In genomic region chr5:142320851-142321560, GRCh38 we compare ENCODE assay signal across 9 cellular contexts. TPM values are rescaled to one million over a fixed set of nuclear protein-coding genes. Genes with fewer than 3 reads are reported as not detected.
DNase-seq lines count a peak whose midpoint lies in the region; ATAC-seq and TF ChIP-seq lines count a peak whose summit lies in the region.
"Had no signal": no experiment of that assay in that cellular context is flagged by ENCODE, and none has a peak within 500 bp of the region (broad histone marks: within the 10 kb centered on the region; RNA-seq: fewer than 3 reads in every experiment).

No MANE protein-coding gene starts in this region.

- no peak for TF ChIP-seq POLR2A in thyroid gland (IDR thresholded peaks at IDR 0.05)

- CTCF ChIA-PET in CD4-positive, alpha-beta memory T cell (lab: Charles Lee; ENCODE audit: partially characterized antibody), result interaction anchor here (1.3 to 2.0 kb wide), 2 partner anchors 9 to 98 kb away, joined by 3 to 8 read pairs; no protein-coding TSS in a partner anchor

- H3K9ac ChIP-seq in iPS-20b (ENCODE audit: low read depth, low read length), result peak overlapping the region; percentile 74; the same call in 1 of the 2 replicates

- in situ Hi-C loops in astrocyte of the cerebellum (cut with HindIII; ENCODE audit: low sequenced_read_pairs), result loop anchor here (25.0 kb wide), 1 partner anchor 216 kb away; no protein-coding TSS in a partner anchor

- no peak for ATAC-seq in HG02571 (IDR thresholded peaks at IDR 0.05; ENCODE audit: unreplicated experiment)
- ATAC-seq in HG03354 (IDR thresholded peaks at IDR 0.05; ENCODE audit: poor library complexity, severe bottlenecking, unreplicated experiment), result no peak
- ATAC-seq: body of pancreas had no signal

- no peak overlapping the region for H3K27ac Mint-ChIP-seq in CD4-positive, alpha-beta memory T cell
- H3K27ac Mint-ChIP-seq: T-helper 2 cell treated with Interferon-gamma antibody and Interleukin-4, amounts not matched to agents 5 μg/mL and 100 μg/mL, for 36 hours had no signal

- no peaks in the 10 kb centered on the region for H3K36me3 Mint-ChIP-seq in CD4-positive, alpha-beta memory T cell

- POLR2A ChIA-PET in CD4-positive, alpha-beta memory T cell (lab: Charles Lee; ENCODE audit: partially characterized antibody), result no interaction called here

- H3K36me3 ChIP-seq in iPS-20b (ENCODE audit: insufficient read depth, low read depth, low read length) (peaks cover 58% of the 10 kb centered on the region; the same call in 1 of the 2 replicates), thyroid gland (no peaks in the 10 kb centered on the region)
- H3K36me3 ChIP-seq in CD4-positive, alpha-beta memory T cell (ENCODE audit: insufficient read depth, low read length), result no peaks in the 10 kb centered on the region

- peaks cover 53% of the 10 kb centered on the region for H3K4me1 ChIP-seq in iPS-20b (ENCODE audit: insufficient read depth, low read length)
- peaks cover 13 to 38% of the 10 kb centered on the region in 2 donors for H3K4me1 ChIP-seq in thyroid gland
- peaks cover 35% of the 10 kb centered on the region for H3K4me1 ChIP-seq in CD4-positive, alpha-beta memory T cell (ENCODE audit: insufficient read depth, low read length)

- peaks cover 16 to 38% (median 26%) of the 10 kb centered on the region in 4 donors for H3K4me1 Mint-ChIP-seq in CD4-positive, alpha-beta memory T cell

- no peaks in the 10 kb centered on the region for H3K9me3 Mint-ChIP-seq in CD4-positive, alpha-beta memory T cell
- H3K9me3 Mint-ChIP-seq: T-helper 2 cell treated with Interferon-gamma antibody and Interleukin-4, amounts not matched to agents 5 μg/mL and 100 μg/mL, for 36 hours had no signal

- no peaks in the 10 kb centered on the region for H3K9me3 ChIP-seq in iPS-20b (ENCODE audit: insufficient read depth, low read depth, low read length)
- no peaks in the 10 kb centered on the region for H3K9me3 ChIP-seq in thyroid gland
- H3K9me3 ChIP-seq in CD4-positive, alpha-beta memory T cell (ENCODE audit: control insufficient read depth in 1 of 2, low read length in 2 of 2), result no peaks in the 10 kb centered on the region
- H3K9me3 ChIP-seq: body of pancreas had no signal

- intact Hi-C loops in thyroid gland (cut with DNase I), result no loop called here
- intact Hi-C loops in CD4-positive, alpha-beta memory T cell (cut with micrococcal nuclease), result loop anchor here (10.0 kb wide), 1 partner anchor 166 kb away; no protein-coding TSS in a partner anchor

- TF ChIP-seq CTCF in astrocyte of the cerebellum (IDR thresholded peaks at IDR 0.05; ENCODE audit: low read depth, low read length, missing control alignments) (no peak), thyroid gland (IDR thresholded peaks at IDR 0.05) (no peak)

- H3K27me3 ChIP-seq in iPS-20b (ENCODE audit: insufficient read depth, low read length) (peaks cover 15% of the 10 kb centered on the region; the same call in 1 of the 2 replicates), thyroid gland (no peaks in the 10 kb centered on the region)
- H3K27me3 ChIP-seq in CD4-positive, alpha-beta memory T cell (ENCODE audit: insufficient read depth, low read length), result peaks cover 12% of the 10 kb centered on the region

- no peak overlapping the region for H3K4me3 ChIP-seq in Jurkat, Clone E6-1 (ENCODE audit: low read length)
- H3K4me3 ChIP-seq in astrocyte of the cerebellum (ENCODE audit: low read depth, low read length) (peak overlapping the region; percentile 17), iPS-20b (ENCODE audit: low read length) (peak overlapping the region; percentile 96), thyroid gland (replicated peaks in 1 of 3) (no peak overlapping the region)
- H3K4me3 ChIP-seq in CD4-positive, alpha-beta memory T cell (ENCODE audit: low read length in 2 of 2), result no peak overlapping the region
- H3K4me3 ChIP-seq: body of pancreas had no signal

- H3K27ac ChIP-seq in iPS-20b (ENCODE audit: low read length), result peak overlapping the region; percentile 25
- H3K27ac ChIP-seq in thyroid gland, result peak overlapping the region in 2 of 3 donors; percentile 23 to 88
- no peak overlapping the region for H3K27ac ChIP-seq in CD4-positive, alpha-beta memory T cell (ENCODE audit: low read depth, low read length)

- 53 to 68% methylated on average over 7 to 8 of the region's 8 CpGs for WGBS in thyroid gland, 2 donors

- DNase-seq in Jurkat, Clone E6-1 (ENCODE audit: low read depth, low spot score), result peak; percentile 50
- DNase-seq in astrocyte of the cerebellum (ENCODE audit: low read depth) (no peak), thyroid gland (no peak)
- no peak for DNase-seq in CD4-positive, alpha-beta memory T cell
- DNase-seq: body of pancreas had no signal

- H3K4me3 Mint-ChIP-seq in CD4-positive, alpha-beta memory T cell, result no peak overlapping the region
- H3K4me3 Mint-ChIP-seq: T-helper 2 cell treated with Interferon-gamma antibody and Interleukin-4, amounts not matched to agents 5 μg/mL and 100 μg/mL, for 36 hours had no signal

- H3K27me3 Mint-ChIP-seq in CD4-positive, alpha-beta memory T cell, result peaks cover 21 to 27% of the 10 kb centered on the region in 2 donors

RNA-seq across cellular contexts. Expression of gene SPRY4, which starts 3.8 kb away (rescaled TPM):
- polyA plus RNA-seq in Jurkat, Clone E6-1 (2012; ENCODE audit: insufficient read depth, insufficient read length), result 2.5 TPM
- total RNA-seq in thyroid gland, result 10 to 100 TPM; 11.7 to 32.8 (median 18.6) TPM
- not detected for total RNA-seq in CD4-positive, alpha-beta memory T cell
- polyA plus RNA-seq in CD4-positive, alpha-beta memory T cell, result not detected

Comparison
In these comparisons a context has a peak if more than half of its experiments do, and no peak if none do; other contexts are left out.
1. H3K4me3 ChIP-seq: peak in astrocyte of the cerebellum (single experiment) and iPS-20b (single experiment); none in Jurkat, Clone E6-1 (single experiment), thyroid gland (0 of 3) and CD4-positive, alpha-beta memory T cell (0 of 2).
2. RNA of gene SPRY4, which starts 3.8 kb away (total RNA-seq): 11.7 to 32.8 TPM in thyroid gland; not detected in CD4-positive, alpha-beta memory T cell; every median in the first group is over 10 times any median in the second.